In the genomic region with DNA sequence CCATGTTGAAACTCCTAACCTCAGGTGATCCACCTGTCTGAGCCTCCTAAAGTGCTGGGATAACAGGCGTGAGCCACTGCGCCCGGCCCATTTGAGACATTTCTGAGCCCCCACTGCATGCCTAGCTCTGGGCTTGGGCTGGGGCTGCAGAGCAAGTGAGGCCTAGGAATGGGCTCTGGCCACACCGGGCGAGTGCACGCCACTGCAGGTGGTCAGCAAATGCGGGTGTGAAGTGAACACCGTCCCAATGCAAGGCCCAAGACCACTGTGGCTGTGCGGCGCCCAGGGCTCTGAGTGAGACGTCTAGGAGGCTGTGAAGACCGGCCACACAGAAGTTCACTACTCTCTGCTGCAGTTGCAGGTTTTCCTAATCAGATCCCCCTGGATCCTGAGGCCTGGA, we compare ENCODE assay signal across 23 cellular contexts.
"Had no signal": no experiment of that assay in that cellular context is flagged by ENCODE, and none has a peak within 500 bp of the region (broad histone marks: within the 10 kb centered on the region; RNA-seq: fewer than 3 reads in every experiment).

No MANE protein-coding gene starts in this region.

- H3K4me1 ChIP-seq: gastrocnemius medialis, lower lobe of right lung had no signal

- ATAC-seq: foreskin keratinocyte, gastrocnemius medialis, heart right ventricle, left cardiac atrium, left lung, left ventricle myocardium superior, lower lobe of right lung had no signal

- H3K36me3 ChIP-seq: gastrocnemius medialis had no signal

- H3K27me3 ChIP-seq: dorsolateral prefrontal cortex, esophagus muscularis mucosa, foreskin keratinocyte, gastrocnemius medialis, heart right ventricle, left lung had no signal

- DNase-seq: dermis blood vessel endothelial cell; dorsolateral prefrontal cortex; effector CD4-positive, alpha-beta T cell; effector memory CD4-positive, alpha-beta T cell; foreskin keratinocyte; gastrocnemius medialis; glutamatergic neuron; head of caudate nucleus; heart right ventricle; hippocampal formation; left cardiac atrium; left ventricle myocardium superior; lower lobe of right lung; mesendoderm; midbrain had no signal

- H3K27ac ChIP-seq: coronary artery, dorsolateral prefrontal cortex, esophagus muscularis mucosa, foreskin keratinocyte, gastrocnemius medialis, heart right ventricle, left lung, lower lobe of right lung had no signal

- H3K9me3 ChIP-seq: esophagus muscularis mucosa, gastrocnemius medialis, heart right ventricle, left lung, lower lobe of right lung had no signal

- H3K4me3 Mint-ChIP-seq: memory B cell had no signal

- FAIRE-seq: colon, endothelial cell of umbilical vein, islet of Langerhans, keratinocyte had no signal

- H3K27ac Mint-ChIP-seq: memory B cell had no signal

- H3K27me3 Mint-ChIP-seq: memory B cell had no signal

- H3K4me3 ChIP-seq: coronary artery, dorsolateral prefrontal cortex, esophagus muscularis mucosa, gastrocnemius medialis, heart right ventricle, left lung, lower lobe of right lung had no signal
